In genomic region chr13:30617315-30618185, GRCh38 we compare ENCODE assay signal across 8 cellular contexts. TPM values are rescaled to one million over a fixed set of nuclear protein-coding genes. Genes with fewer than 3 reads are reported as not detected.
DNase-seq lines count a peak whose midpoint lies in the region; ATAC-seq and TF ChIP-seq lines count a peak whose summit lies in the region.

USPL1 (plus strand) TSS chr13:30617920; CDS start chr13:30621141, 3,221 bp downstream.

- H3K27me3 ChIP-seq in right atrium auricular region: no peaks in the 10 kb centered on the region
- no peaks in the 10 kb centered on the region for H3K27me3 ChIP-seq in psoas muscle (ENCODE audit: insufficient read depth in 3 of 3, low read length in 2 of 3)
- no peaks in the 10 kb centered on the region for H3K27me3 ChIP-seq in uterus

- H3K36me3 ChIP-seq in right atrium auricular region: no peaks in the 10 kb centered on the region
- peaks cover 0 to 9% of the 10 kb centered on the region in 2 donors for H3K36me3 ChIP-seq in psoas muscle (ENCODE audit: insufficient read depth in 1 of 2, low read depth in 1 of 2)
- no peaks in the 10 kb centered on the region for H3K36me3 ChIP-seq in uterus

- TF ChIP-seq POLR2A in uterus (IDR thresholded peaks at IDR 0.05): peak; percentile 95 to 98

- in situ Hi-C loops in GM13976 (cut with MboI; ENCODE audit: low sequenced_read_pairs, unreplicated experiment): no loop called here

- H3K9me3 ChIP-seq in right atrium auricular region (no peaks in the 10 kb centered on the region), psoas muscle (no peaks in the 10 kb centered on the region), uterus (no peaks in the 10 kb centered on the region)

- peak within 1 kb of the TSS; percentile 69 to 77 for H3K4me3 ChIP-seq in right atrium auricular region
- peak within 1 kb of the TSS; percentile 88 for H3K4me3 ChIP-seq in psoas muscle
- H3K4me3 ChIP-seq in uterus: peak within 1 kb of the TSS; percentile 52 to 68

- TF ChIP-seq CTCF in GM13976 (IDR thresholded peaks at IDR 0.05; ENCODE audit: borderline replicate concordance, control extremely low read depth, extremely low read depth, insufficient read depth, missing control alignments) (no peak), right atrium auricular region (IDR thresholded peaks at IDR 0.05) (no peak), psoas muscle (IDR thresholded peaks at IDR 0.05) (peak; percentile 25), uterus (IDR thresholded peaks at IDR 0.05) (peak; percentile 21 to 87 (median 41))

- DNase-seq in GM13976 (ENCODE audit: low spot score) (peak; percentile 97), NCI-H146 treated with DMSO at 0.1 percent for 48 hours (lab: John Stamatoyannopoulos, UW; ENCODE audit: unreplicated experiment) (peak; percentile 96), right atrium auricular region (ENCODE audit: low spot score) (peak; percentile 98), psoas muscle (peak; percentile 99), uterus (peak; percentile 97 to 98)

- H3K4me1 ChIP-seq in right atrium auricular region (peaks cover 0 to 26% of the 10 kb centered on the region in 2 donors), psoas muscle (peaks cover 30% of the 10 kb centered on the region), uterus (no peaks in the 10 kb centered on the region)

- 0% methylated on average over 72 to 78 of the region's 78 CpGs for WGBS in psoas muscle, 3 donors

- intact Hi-C loops in T-helper 1 cell treated with Interleukin-12 subunit alpha and Interleukin-12 subunit beta and Interleukin-4 antibody, amounts not matched to agents 30 ng/mL and 1 ng/mL, for 36 hours (cut with micrococcal nuclease): loop anchor here (1.0 to 5.0 kb wide), 24 partner anchors 9 to 1920 kb away; partner anchors contain the start of genes HMGB1, KATNAL1, N4BP2L1 and N4BP2L2
- intact Hi-C loops in psoas muscle (cut with DNase I) (loop anchor here (1.0 to 10.0 kb wide), 4 partner anchors 55 to 185 kb away; partner anchors contain the start of gene HMGB1 (in 2 of the 2)), uterus (cut with DNase I; ENCODE audit: low total_unique reads) (no loop called here)

- ATAC-seq in HG02870 (IDR thresholded peaks at IDR 0.05; ENCODE audit: unreplicated experiment) (peak; percentile 86), psoas muscle (peak; percentile 92 to 97 (median 94))

- H3K27ac ChIP-seq in angular gyrus (ENCODE audit: low read depth, low read length) (peak within 1 kb of the TSS; percentile 100), right atrium auricular region (peak within 1 kb of the TSS; percentile 100), psoas muscle (peak within 1 kb of the TSS; percentile 98), uterus (peak within 1 kb of the TSS; percentile 98 to 100)

RNA-seq across cellular contexts. Expression of gene USPL1, which starts in this region (rescaled TPM):
- total RNA-seq in T-helper 1 cell treated with Interleukin-12 subunit alpha and Interleukin-12 subunit beta and Interleukin-4 antibody, amounts not matched to agents 30 ng/mL and 1 ng/mL, for 36 hours: 21.5 and 23.4 TPM in 2 replicates
- total RNA-seq in right atrium auricular region (10 to 100 TPM; 13.5 to 15.8 TPM), psoas muscle (10 to 100 TPM; 11.2 to 18.4 (median 13.1) TPM), uterus (10 to 100 TPM; 19.7 to 62.1 (median 27.1) TPM)
- 10 to 100 TPM in 2 of 3 donors, 1 to 10 TPM in 1; 6.6 to 17.3 (median 11.1) TPM for polyA plus RNA-seq in psoas muscle

Comparison
In these comparisons a context has a peak if more than half of its experiments do, and no peak if none do; other contexts are left out.
1. Peak in every context shown above with its lines: DNase-seq, ATAC-seq, H3K4me3 ChIP-seq and H3K27ac ChIP-seq.
2. CTCF ChIP-seq: peak in psoas muscle (single experiment) and uterus (4 of 4); none in GM13976 (single experiment) and right atrium auricular region (0 of 2).